ENCODE assay signal across 17 cellular contexts in genomic region chr2:28644760-28645159, GRCh38.
DNase-seq lines count a peak whose midpoint lies in the region; ATAC-seq and TF ChIP-seq lines count a peak whose summit lies in the region.
"Had no signal": no experiment of that assay in that cellular context is flagged by ENCODE, and none has a peak within 500 bp of the region (broad histone marks: within the 10 kb centered on the region; RNA-seq: fewer than 3 reads in every experiment).

No MANE protein-coding gene starts in this region.

- H3K4me1 ChIP-seq in PC-9 (replicated peaks; ENCODE audit: insufficient read depth), result peaks cover 71% of the 10 kb centered on the region
- H3K4me1 ChIP-seq in esophagus (ENCODE audit: control insufficient read depth in 2 of 2, insufficient read depth in 2 of 2, low read length in 1 of 2), result peaks cover 3 to 12% of the 10 kb centered on the region in 2 donors
- H3K4me1 ChIP-seq in transverse colon, result peaks cover 14 to 61% (median 22%) of the 10 kb centered on the region in 4 donors

- intact Hi-C loops in PC-9 (cut with micrococcal nuclease; ENCODE audit: unreplicated experiment) (loop anchor here (5.0 kb wide), 1 partner anchor 32 kb away; no protein-coding TSS in a partner anchor), transverse colon (cut with DNase I; ENCODE audit: low total_unique reads) (no loop called here)

- no peak for TF ChIP-seq POLR2A in transverse colon (IDR thresholded peaks at IDR 0.05)

- H3K9me2 ChIP-seq in PC-9 (ENCODE audit: insufficient read depth), result no peaks in the 10 kb centered on the region

- CTCF ChIA-PET in PC-9 (lab: Charles Lee), result no interaction called here

- H3K36me3 ChIP-seq in PC-9 (ENCODE audit: low read depth) (no peaks in the 10 kb centered on the region), esophagus (ENCODE audit: control insufficient read depth in 2 of 2, insufficient read depth in 2 of 2, low read length in 1 of 2) (no peaks in the 10 kb centered on the region), transverse colon (no peaks in the 10 kb centered on the region)
- H3K36me3 ChIP-seq: BLaER1 had no signal

- H3K79me2 ChIP-seq in PC-9 (ENCODE audit: low read depth), result no peaks in the 10 kb centered on the region

- TF ChIP-seq CTCF in PC-9 (conservative IDR thresholded peaks at IDR 0.05) (no peak), transverse colon (IDR thresholded peaks at IDR 0.05) (no peak)

- TF ChIP-seq EP300 in transverse colon (IDR thresholded peaks at IDR 0.05; ENCODE audit: low read depth), result no peak

- DNase-seq in PC-9 (no peak), myocyte (ENCODE audit: low read depth) (peak; percentile 88), transverse colon (no peak), KBM-7 (no peak), SIG-M5 treated with dmso at 0.1 percent for 504 hours (lab: John Stamatoyannopoulos, UW; ENCODE audit: unreplicated experiment) (no peak)
- DNase-seq in stimulated activated CD8-positive, alpha-beta memory T cell treated with anti-CD3 and anti-CD28 coated beads, Interleukin-4, amount 100 ng/mL, for 48 hours, result no peak
- DNase-seq: activated B cell treated with CpG ODN at 0.5 μM for 24 hours; activated CD8-positive, alpha-beta memory T cell treated with anti-CD3 and anti-CD28 coated beads for 24 hours; cortex of kidney; left colon; NCI-H187 treated with DMSO at 0.1 percent for 48 hours; NCI-H82; RPMI8226; stimulated activated CD4-positive, alpha-beta T cell treated with anti-CD3 and anti-CD28 coated beads, Interleukin-15, amount 100 ng/mL, for 24 hours had no signal

- peaks cover 54% of the 10 kb centered on the region for H3F3A ChIP-seq in PC-9 (ENCODE audit: insufficient read depth, low read depth)

- no peaks in the 10 kb centered on the region for H3K27me3 ChIP-seq in PC-9 (ENCODE audit: insufficient read depth, low read depth)
- H3K27me3 ChIP-seq in esophagus (ENCODE audit: control insufficient read depth in 1 of 2, insufficient read depth in 2 of 2, low read length in 2 of 2), result no peaks in the 10 kb centered on the region
- no peaks in the 10 kb centered on the region for H3K27me3 ChIP-seq in transverse colon
- H3K27me3 ChIP-seq: BLaER1 had no signal

- ATAC-seq in HG02610 (IDR thresholded peaks at IDR 0.05; ENCODE audit: unreplicated experiment), result no peak

- peak overlapping the region; percentile 90 for H3K27ac ChIP-seq in PC-9
- H3K27ac ChIP-seq in esophagus (ENCODE audit: low read depth in 2 of 2, low read length in 1 of 2), result peak overlapping the region; percentile 19 to 54
- H3K27ac ChIP-seq in transverse colon, result peak overlapping the region; percentile 50 to 81 (median 54)
- H3K27ac ChIP-seq: BLaER1 had no signal

- H3K9me3 ChIP-seq in PC-9 (ENCODE audit: insufficient read depth, low read depth), result no peaks in the 10 kb centered on the region
- H3K9me3 ChIP-seq in esophagus (ENCODE audit: control insufficient read depth in 2 of 2, insufficient read depth in 1 of 2, low read depth in 1 of 2, low read length in 1 of 2), result no peaks in the 10 kb centered on the region
- no peaks in the 10 kb centered on the region for H3K9me3 ChIP-seq in transverse colon
- H3K9me3 ChIP-seq: BLaER1 had no signal

- BruUV-seq in PC-9 (replicated peaks; lab: Mats Ljungman, UMichigan), result no TSS peak

- peak overlapping the region; percentile 69; the same call in 1 of the 2 replicates for H3K4me2 ChIP-seq in PC-9
- H3K4me2 ChIP-seq: BLaER1 had no signal

- in situ Hi-C loops in transverse colon (cut with MboI; ENCODE audit: low pct_ligation_motif_present in 1 of 4, low pct_unique_long_range_greater_than_20kb in 1 of 4, low sequenced_read_pairs in 3 of 4), result no loop called here
- in situ Hi-C loops in KBM-7 (cut with MboI; ENCODE audit: low pct_unique_long_range_greater_than_20kb, low sequenced_read_pairs), result no loop called here

- POLR2A ChIA-PET in PC-9 (lab: Charles Lee; ENCODE audit: unreplicated experiment), result interaction anchor here (0.7 kb wide), 1 partner anchor 73 kb away, joined by 8 read pairs; no protein-coding TSS in a partner anchor

- no peak overlapping the region for H2AFZ ChIP-seq in PC-9

- H3K4me3 ChIP-seq in PC-9 (no peak overlapping the region), esophagus (ENCODE audit: low read depth in 1 of 2, low read length in 2 of 2) (no peak overlapping the region), transverse colon (no peak overlapping the region)
- H3K4me3 ChIP-seq: BLaER1 had no signal

- no peaks in the 10 kb centered on the region for H4K20me1 ChIP-seq in PC-9 (ENCODE audit: insufficient read depth)
- H4K20me1 ChIP-seq: BLaER1 had no signal

- WGBS in esophagus, 2 donors, result 77 to 79% methylated on average over 7 of the region's 7 CpGs
- WGBS in transverse colon (ENCODE audit: low coverage in 1 of 2), 2 donors, result 65 to 77% methylated on average over 3 to 7 of the region's 7 CpGs

Comparison
In these comparisons a context has a peak if more than half of its experiments do, and no peak if none do; other contexts are left out.
1. H3K27ac ChIP-seq: peak in every context shown above with its lines; median percentile 90 in PC-9; 54 in transverse colon; 36 in esophagus.